30 cellular contexts compared by ENCODE assay signal in genomic region chr18:55868909-55869308, GRCh38.
DNase-seq lines count a peak whose midpoint lies in the region; ATAC-seq and TF ChIP-seq lines count a peak whose summit lies in the region.
"Had no signal": no experiment of that assay in that cellular context is flagged by ENCODE, and none has a peak within 500 bp of the region (broad histone marks: within the 10 kb centered on the region; RNA-seq: fewer than 3 reads in every experiment).

No MANE protein-coding gene starts in this region.

- H3K9me3 ChIP-seq in left ventricle myocardium inferior (replicated peaks): no peaks in the 10 kb centered on the region
- no peaks in the 10 kb centered on the region for H3K9me3 ChIP-seq in RWPE2 (ENCODE audit: severe bottlenecking)
- H3K9me3 ChIP-seq: BLaER1 treated with 17β-estradiol and CSF1 and Interleukin-3, amounts not matched to agents 10 nM and 100 nM; Caco-2; esophagus muscularis mucosa; neutrophil; prostate gland; sigmoid colon; upper lobe of left lung had no signal

- no peak for TF ChIP-seq CTCF in left ventricle myocardium inferior (IDR thresholded peaks at IDR 0.05; ENCODE audit: borderline replicate concordance)
- no peak for TF ChIP-seq CTCF in RWPE2 (IDR thresholded peaks at IDR 0.05; ENCODE audit: poor library complexity, severe bottlenecking)

- no peak overlapping the region for H3K4me3 ChIP-seq in left ventricle myocardium inferior
- H3K4me3 ChIP-seq in RWPE2 (ENCODE audit: severe bottlenecking): no peak overlapping the region
- H3K4me3 ChIP-seq: BLaER1 treated with 17β-estradiol and CSF1 and Interleukin-3, amounts not matched to agents 10 nM and 100 nM; esophagus muscularis mucosa; prostate gland; sigmoid colon; upper lobe of left lung had no signal

- ATAC-seq in Right ventricle myocardium inferior (no peak), RWPE2 (ENCODE audit: low read depth) (peak; percentile 77)
- ATAC-seq: HCT116, HepG2, WTC11 had no signal

- DNase-seq in left ventricle myocardium inferior (no peak), Right ventricle myocardium inferior (ENCODE audit: missing footprints) (no peak), RWPE2 (ENCODE audit: low spot score) (no peak), fibroblast of peridontal ligament (ENCODE audit: extremely low read depth) (peak; percentile 42), NCI-H1105 (lab: John Stamatoyannopoulos, UW) (no peak), foreskin melanocyte (no peak), SIG-M5 treated with dmso at 0.1 percent for 504 hours (lab: John Stamatoyannopoulos, UW; ENCODE audit: unreplicated experiment) (no peak)
- DNase-seq in stimulated activated CD8-positive, alpha-beta memory T cell treated with anti-CD3 and anti-CD28 coated beads, Interleukin-4, amount 100 ng/mL, for 48 hours: no peak
- DNase-seq: activated naive CD8-positive, alpha-beta T cell treated with anti-CD3 and anti-CD28 coated beads for 36 hours; Caco-2; DND-41; effector memory CD4-positive, alpha-beta T cell; glutamatergic neuron; left cardiac atrium; NCI-H1092; NCI-H2029; NCI-H69; Right ventricle myocardium superior; sigmoid colon; SW 1271; T1000; upper lobe of left lung had no signal

- H3K4me1 ChIP-seq in left ventricle myocardium inferior: peaks cover 29% of the 10 kb centered on the region
- H3K4me1 ChIP-seq in RWPE2 (ENCODE audit: insufficient read depth, poor library complexity, severe bottlenecking): no peaks in the 10 kb centered on the region
- H3K4me1 ChIP-seq: Caco-2, prostate gland, upper lobe of left lung had no signal

- H3K27ac ChIP-seq in left ventricle myocardium inferior (replicated peaks) (peak overlapping the region; percentile 74), RWPE2 (ENCODE audit: poor library complexity, severe bottlenecking) (no peak overlapping the region)
- H3K27ac ChIP-seq: BLaER1 treated with 17β-estradiol and CSF1 and Interleukin-3, amounts not matched to agents 10 nM and 100 nM; HL-60; neutrophil; prostate gland; upper lobe of left lung had no signal

- H3K27me3 ChIP-seq in left ventricle myocardium inferior (ENCODE audit: low read depth) (no peaks in the 10 kb centered on the region), RWPE2 (ENCODE audit: insufficient read depth, poor library complexity, severe bottlenecking) (no peaks in the 10 kb centered on the region)
- H3K27me3 ChIP-seq: BLaER1 treated with 17β-estradiol and CSF1 and Interleukin-3, amounts not matched to agents 10 nM and 100 nM; esophagus muscularis mucosa; neutrophil; sigmoid colon; upper lobe of left lung had no signal

- H3K36me3 ChIP-seq in left ventricle myocardium inferior (no peaks in the 10 kb centered on the region), RWPE2 (ENCODE audit: low read depth) (no peaks in the 10 kb centered on the region)
- H3K36me3 ChIP-seq: BLaER1 treated with 17β-estradiol and CSF1 and Interleukin-3, amounts not matched to agents 10 nM and 100 nM; esophagus muscularis mucosa; neutrophil; prostate gland; sigmoid colon; upper lobe of left lung had no signal

- intact Hi-C loops in left ventricle myocardium inferior (cut with micrococcal nuclease) (loop anchor here (5.0 to 10.0 kb wide), 3 partner anchors 282 to 706 kb away; partner anchors contain the start of gene TCF4), Right ventricle myocardium inferior (cut with DNase I) (loop anchor here (5.0 to 10.0 kb wide), 2 partner anchors 213 to 284 kb away; partner anchors contain the start of gene TCF4)
